Comparison of ENCODE assay signal across 31 cellular contexts in genomic region chr11:75145972-75146519, GRCh38. TPM values are rescaled to one million over a fixed set of nuclear protein-coding genes. Genes with fewer than 3 reads are reported as not detected.
DNase-seq lines count a peak whose midpoint lies in the region; ATAC-seq, FAIRE-seq and TF ChIP-seq lines count a peak whose summit lies in the region.
"Had no signal": no experiment of that assay in that cellular context is flagged by ENCODE, and none has a peak within 500 bp of the region (broad histone marks: within the 10 kb centered on the region; RNA-seq: fewer than 3 reads in every experiment).

No MANE protein-coding gene starts in this region.

- POLR2A ChIA-PET in endothelial cell of umbilical vein (lab: Charles Lee), result no interaction called here
- POLR2A ChIA-PET in activated CD8-positive, alpha-beta T cell treated with anti-CD3 and anti-CD28 coated beads for 36 hours (lab: Charles Lee), result interaction anchor here (1.7 kb wide), 1 partner anchor 103 kb away, joined by 4 read pairs; no protein-coding TSS in a partner anchor
- POLR2A ChIA-PET in activated CD8-positive, alpha-beta T cell treated with anti-CD3 and anti-CD28 coated beads, Interleukin-2, amount 10 ng/mL, durations not matched to agents 7 days and 5 days (lab: Charles Lee), result no interaction called here

- dilution Hi-C loops in endothelial cell of umbilical vein (cut with MboI; ENCODE audit: extremely low pct_ligation_motif_present, low sequenced_read_pairs), result no loop called here

- no peak overlapping the region for H3K4me3 Mint-ChIP-seq in activated CD8-positive, alpha-beta T cell treated with anti-CD3 and anti-CD28 coated beads for 36 hours
- no peak overlapping the region for H3K4me3 Mint-ChIP-seq in activated CD8-positive, alpha-beta T cell treated with anti-CD3 and anti-CD28 coated beads, Interleukin-2, amount 10 ng/mL, durations not matched to agents 7 days and 5 days
- H3K4me3 Mint-ChIP-seq: CD8-positive, alpha-beta T cell had no signal

- peak overlapping the region; percentile 93; the same call in 1 of the 2 replicates for H3K4me2 ChIP-seq in BLaER1
- H3K4me2 ChIP-seq in endothelial cell of umbilical vein (ENCODE audit: insufficient read depth, low read length), result no peak overlapping the region

- DNase-seq in OCI-M1 (lab: John Stamatoyannopoulos, UW) (peak; percentile 64), endothelial cell of umbilical vein (ENCODE audit: low read depth, low spot score) (no peak), HT-29 (ENCODE audit: low spot score) (no peak), left ventricle myocardium superior (no peak)
- DNase-seq in activated CD8-positive, alpha-beta T cell treated with anti-CD3 and anti-CD28 coated beads for 36 hours, result no peak
- no peak for DNase-seq in activated CD8-positive, alpha-beta T cell treated with anti-CD3 and anti-CD28 coated beads, Interleukin-2, amount 10 ng/mL, durations not matched to agents 7 days and 5 days
- DNase-seq: 8988T; ACHN; CD8-positive, alpha-beta T cell; DMS 273 treated with DMSO at 0.1 percent for 48 hours; DMS79; EL; GF-D8; HCEC 1CT; Kasumi-1; NCI-H1092 treated with DMSO at 0.1 percent for 48 hours; NCI-H1436 treated with DMSO at 0.1 percent for 48 hours; NCI-H187 treated with DMSO at 0.1 percent for 48 hours; NCI-H446; NCI-H524 treated with DMSO at 0.1 percent for 48 hours; NCI-H82; SIG-M5; SW 1271 had no signal

- H3K36me3 ChIP-seq in BLaER1 (no peaks in the 10 kb centered on the region), endothelial cell of umbilical vein (ENCODE audit: control insufficient read depth in 2 of 2, extremely low read depth in 1 of 2, insufficient read depth in 2 of 2, low read length in 2 of 2) (no peaks in the 10 kb centered on the region), mucosa of rectum (ENCODE audit: control insufficient read depth in 2 of 2, insufficient read depth in 2 of 2, low read length in 2 of 2) (no peaks in the 10 kb centered on the region)

- no peaks in the 10 kb centered on the region for H3K36me3 Mint-ChIP-seq in activated CD8-positive, alpha-beta T cell treated with anti-CD3 and anti-CD28 coated beads for 36 hours (ENCODE audit: low read depth)
- H3K36me3 Mint-ChIP-seq in activated CD8-positive, alpha-beta T cell treated with anti-CD3 and anti-CD28 coated beads, Interleukin-2, amount 10 ng/mL, durations not matched to agents 7 days and 5 days (ENCODE audit: low read depth), result no peaks in the 10 kb centered on the region
- H3K36me3 Mint-ChIP-seq: CD8-positive, alpha-beta T cell had no signal

- H3K4me3 ChIP-seq in BLaER1 (no peak overlapping the region), endothelial cell of umbilical vein (replicated peaks in 1 of 3; ENCODE audit: insufficient read depth in 1 of 3, low read depth in 1 of 3, low read length in 3 of 3) (no peak overlapping the region), mucosa of rectum (ENCODE audit: low read length in 2 of 2) (no peak overlapping the region)
- H3K4me3 ChIP-seq: SK-N-MC had no signal

- H3K9me3 ChIP-seq in BLaER1 (no peaks in the 10 kb centered on the region), endothelial cell of umbilical vein (replicated peaks; ENCODE audit: control insufficient read depth, insufficient read depth, low read length) (no peaks in the 10 kb centered on the region), mucosa of rectum (ENCODE audit: control insufficient read depth in 2 of 2, low read length in 2 of 2) (no peaks in the 10 kb centered on the region)

- no peaks in the 10 kb centered on the region for H3K27me3 Mint-ChIP-seq in activated CD8-positive, alpha-beta T cell treated with anti-CD3 and anti-CD28 coated beads for 36 hours
- peaks cover 19% of the 10 kb centered on the region for H3K27me3 Mint-ChIP-seq in activated CD8-positive, alpha-beta T cell treated with anti-CD3 and anti-CD28 coated beads, Interleukin-2, amount 10 ng/mL, durations not matched to agents 7 days and 5 days (ENCODE audit: low read depth)

- H3K79me2 ChIP-seq in endothelial cell of umbilical vein (ENCODE audit: control insufficient read depth, insufficient read depth, low read length), result no peaks in the 10 kb centered on the region

- H4K20me1 ChIP-seq in BLaER1 (no peaks in the 10 kb centered on the region), endothelial cell of umbilical vein (replicated peaks; ENCODE audit: control insufficient read depth, extremely low read depth, insufficient read depth, low read length) (no peaks in the 10 kb centered on the region)

- TF ChIP-seq CTCF in endothelial cell of umbilical vein (IDR thresholded peaks at IDR 0.05; ENCODE audit: extremely low read depth in 1 of 2, insufficient read depth in 1 of 2, low read depth in 1 of 2, low read length in 2 of 2), result no peak
- TF ChIP-seq CTCF in activated CD8-positive, alpha-beta T cell treated with anti-CD3 and anti-CD28 coated beads for 36 hours (IDR thresholded peaks at IDR 0.05), result no peak

- H3K9me3 Mint-ChIP-seq in activated CD8-positive, alpha-beta T cell treated with anti-CD3 and anti-CD28 coated beads for 36 hours, result no peaks in the 10 kb centered on the region
- H3K9me3 Mint-ChIP-seq in activated CD8-positive, alpha-beta T cell treated with anti-CD3 and anti-CD28 coated beads, Interleukin-2, amount 10 ng/mL, durations not matched to agents 7 days and 5 days (ENCODE audit: insufficient read depth), result no peaks in the 10 kb centered on the region
- H3K9me3 Mint-ChIP-seq: CD8-positive, alpha-beta T cell had no signal

- CTCF ChIA-PET in endothelial cell of umbilical vein (lab: Charles Lee), result interaction anchor here (1.1 to 15.2 kb wide), 9 partner anchors 8 to 103 kb away, joined by 3 to 1202 read pairs (median 23); partner anchors contain the start of gene TPBGL
- CTCF ChIA-PET in activated CD8-positive, alpha-beta T cell treated with anti-CD3 and anti-CD28 coated beads for 36 hours (lab: Charles Lee), result interaction anchor here (0.8 to 20.0 kb wide), 8 partner anchors 8 to 305 kb away, joined by 3 to 663 read pairs (median 24); partner anchors contain the start of genes SLCO2B1 and TPBGL
- CTCF ChIA-PET in activated CD8-positive, alpha-beta T cell treated with anti-CD3 and anti-CD28 coated beads, Interleukin-2, amount 10 ng/mL, durations not matched to agents 7 days and 5 days (lab: Charles Lee), result interaction anchor here (0.7 to 15.6 kb wide), 7 partner anchors 9 to 216 kb away, joined by 3 to 538 read pairs (median 4); partner anchors contain the start of gene TPBGL

- no peak overlapping the region for H3K27ac ChIP-seq in BLaER1
- no peak overlapping the region for H3K27ac ChIP-seq in endothelial cell of umbilical vein (ENCODE audit: insufficient read depth, low read depth, low read length)
- peak overlapping the region; percentile 25 to 43 for H3K27ac ChIP-seq in mucosa of rectum (ENCODE audit: low read depth in 2 of 2, low read length in 2 of 2)
- H3K27ac ChIP-seq: SK-N-MC had no signal

- no peaks in the 10 kb centered on the region for H3K27me3 ChIP-seq in BLaER1
- peaks cover 3 to 21% of the 10 kb centered on the region in 2 experiments for H3K27me3 ChIP-seq in endothelial cell of umbilical vein (ENCODE audit: control insufficient read depth in 2 of 2, insufficient read depth in 2 of 2, low read length in 2 of 2)
- no peaks in the 10 kb centered on the region for H3K27me3 ChIP-seq in mucosa of rectum (ENCODE audit: control insufficient read depth in 2 of 2, insufficient read depth in 2 of 2, low read length in 2 of 2)

- H3K9me1 ChIP-seq in endothelial cell of umbilical vein (replicated peaks; ENCODE audit: control insufficient read depth, extremely low read depth, insufficient read depth, low read length), result no peaks in the 10 kb centered on the region

- ATAC-seq in activated CD8-positive, alpha-beta T cell treated with anti-CD3 and anti-CD28 coated beads for 36 hours, result no peak
- ATAC-seq in activated CD8-positive, alpha-beta T cell treated with anti-CD3 and anti-CD28 coated beads, Interleukin-2, amount 10 ng/mL, durations not matched to agents 7 days and 5 days, result no peak
- ATAC-seq in left ventricle myocardium superior, result no peak
- ATAC-seq: CD8-positive, alpha-beta T cell; Panc1 had no signal

- no peak overlapping the region for H3K9ac ChIP-seq in BLaER1
- no peak overlapping the region for H3K9ac ChIP-seq in endothelial cell of umbilical vein (replicated peaks; ENCODE audit: extremely low read depth, insufficient read depth, low read length)
- H3K9ac ChIP-seq in mucosa of rectum (ENCODE audit: low read depth in 1 of 2, low read length in 2 of 2), result no peak overlapping the region

- no peak for TF ChIP-seq POLR2A in endothelial cell of umbilical vein (IDR thresholded peaks at IDR 0.05; ENCODE audit: low read depth, low read length)

- no peak overlapping the region for H2AFZ ChIP-seq in endothelial cell of umbilical vein (ENCODE audit: low read depth, low read length)

- H3K4me1 Mint-ChIP-seq in activated CD8-positive, alpha-beta T cell treated with anti-CD3 and anti-CD28 coated beads for 36 hours (ENCODE audit: low read depth), result peaks cover 22% of the 10 kb centered on the region
- peaks cover 64% of the 10 kb centered on the region for H3K4me1 Mint-ChIP-seq in activated CD8-positive, alpha-beta T cell treated with anti-CD3 and anti-CD28 coated beads, Interleukin-2, amount 10 ng/mL, durations not matched to agents 7 days and 5 days (ENCODE audit: low read depth)

- H3K4me1 ChIP-seq in BLaER1, result peaks cover 79% of the 10 kb centered on the region
- peaks cover 16% of the 10 kb centered on the region for H3K4me1 ChIP-seq in endothelial cell of umbilical vein (ENCODE audit: control insufficient read depth, extremely low read depth, insufficient read depth, low read length)
- H3K4me1 ChIP-seq in mucosa of rectum (ENCODE audit: control insufficient read depth in 2 of 2, insufficient read depth in 2 of 2, low read length in 2 of 2), result peaks cover 39 to 43% of the 10 kb centered on the region in 2 donors

- no TSS peak for BruUV-seq in endothelial cell of umbilical vein (replicated peaks; lab: Mats Ljungman, UMichigan)

- H3K27ac Mint-ChIP-seq in activated CD8-positive, alpha-beta T cell treated with anti-CD3 and anti-CD28 coated beads for 36 hours, result no peak overlapping the region
- no peak overlapping the region for H3K27ac Mint-ChIP-seq in activated CD8-positive, alpha-beta T cell treated with anti-CD3 and anti-CD28 coated beads, Interleukin-2, amount 10 ng/mL, durations not matched to agents 7 days and 5 days
- H3K27ac Mint-ChIP-seq: CD8-positive, alpha-beta T cell had no signal

- FAIRE-seq in endothelial cell of umbilical vein (lab: Jason Lieb, UNC), result no peak
- FAIRE-seq: GM12891, H1 had no signal

- intact Hi-C loops in endothelial cell of umbilical vein (cut with micrococcal nuclease), result no loop called here
- intact Hi-C loops in activated CD8-positive, alpha-beta T cell treated with anti-CD3 and anti-CD28 coated beads for 36 hours (cut with micrococcal nuclease), result loop anchor here (10.0 kb wide), 1 partner anchor 211 kb away; no protein-coding TSS in a partner anchor
- intact Hi-C loops in left ventricle myocardium superior (cut with micrococcal nuclease), result no loop called here

RNA-seq across cellular contexts. Expression of gene SLCO2B1, which starts 4.9 kb away (rescaled TPM):
- total RNA-seq in endothelial cell of umbilical vein, result not detected in 2 replicates
- polyA plus RNA-seq in endothelial cell of umbilical vein, result 0.04 and 0.10 TPM in 2 replicates
- 0.03 and 0.04 TPM in 2 replicates for polyA plus RNA-seq in endothelial cell of umbilical vein (2011; cell fraction: cytosol; rRNA removed)
- polyA plus RNA-seq in endothelial cell of umbilical vein (2011; cell fraction: nucleus; rRNA removed), result not detected in 2 replicates
- polyA plus RNA-seq in endothelial cell of umbilical vein (2012), result 0.10 TPM in 1 of 2 replicates, not detected in the other
- 0.42 and 0.75 TPM in 2 replicates for polyA minus RNA-seq in endothelial cell of umbilical vein
- polyA minus RNA-seq in endothelial cell of umbilical vein (2011; cell fraction: cytosol; rRNA and poly(A)+ RNA removed), result not detected
- not detected in 2 replicates for polyA minus RNA-seq in endothelial cell of umbilical vein (2011; cell fraction: nucleus; rRNA and poly(A)+ RNA removed)
- 0.55 and 1.9 TPM in 2 replicates for total RNA-seq in HT-29 (2014; rRNA removed; shearing (Covaris generic))
- total RNA-seq in activated CD8-positive, alpha-beta T cell treated with anti-CD3 and anti-CD28 coated beads for 36 hours, result not detected
- total RNA-seq in activated CD8-positive, alpha-beta T cell treated with anti-CD3 and anti-CD28 coated beads, Interleukin-2, amount 10 ng/mL, durations not matched to agents 7 days and 5 days, result not detected
- total RNA-seq in left ventricle myocardium superior, result 30.1 TPM
- total RNA-seq: CD8-positive, alpha-beta T cell; H1 had no signal
- polyA plus RNA-seq: BJ had no signal

RNA-seq across cellular contexts. Expression of gene OR2AT4, which starts 49.4 kb away (rescaled TPM):
- total RNA-seq in endothelial cell of umbilical vein, result not detected in 2 replicates
- polyA plus RNA-seq in endothelial cell of umbilical vein, result not detected in 2 replicates
- not detected in 2 replicates for polyA plus RNA-seq in endothelial cell of umbilical vein (2011; cell fraction: cytosol; rRNA removed)
- polyA plus RNA-seq in endothelial cell of umbilical vein (2011; cell fraction: nucleus; rRNA removed), result not detected in 2 replicates
- not detected in 2 replicates for polyA plus RNA-seq in endothelial cell of umbilical vein (2012)
- 0.05 and 1.00 TPM in 2 replicates for polyA minus RNA-seq in endothelial cell of umbilical vein
- not detected for polyA minus RNA-seq in endothelial cell of umbilical vein (2011; cell fraction: cytosol; rRNA and poly(A)+ RNA removed)
- not detected in 2 replicates for polyA minus RNA-seq in endothelial cell of umbilical vein (2011; cell fraction: nucleus; rRNA and poly(A)+ RNA removed)
- total RNA-seq in HT-29 (2014; rRNA removed; shearing (Covaris generic)), result not detected in 2 replicates
- total RNA-seq in activated CD8-positive, alpha-beta T cell treated with anti-CD3 and anti-CD28 coated beads for 36 hours, result not detected
- not detected for total RNA-seq in activated CD8-positive, alpha-beta T cell treated with anti-CD3 and anti-CD28 coated beads, Interleukin-2, amount 10 ng/mL, durations not matched to agents 7 days and 5 days
- not detected for total RNA-seq in left ventricle myocardium superior
- total RNA-seq: CD8-positive, alpha-beta T cell; H1; M059J had no signal
- polyA plus RNA-seq: BJ, H1 had no signal

Comparison
In these comparisons a context has a peak if more than half of its experiments do, and no peak if none do; other contexts are left out.
1. H3K27ac ChIP-seq: peak in mucosa of rectum (2 of 2); none in BLaER1 (single experiment) and endothelial cell of umbilical vein (single experiment).
2. RNA of gene SLCO2B1, which starts 4.9 kb away (total RNA-seq): 30.1 TPM in left ventricle myocardium superior (single experiment); 0.55 to 1.9 TPM in HT-29, not detected in endothelial cell of umbilical vein, not detected in activated CD8-positive, alpha-beta T cell treated with anti-CD3 and anti-CD28 coated beads for 36 hours and not detected in activated CD8-positive, alpha-beta T cell treated with anti-CD3 and anti-CD28 coated beads, Interleukin-2, amount 10 ng/mL, durations not matched to agents 7 days and 5 days; every median in the first group is over 10 times any median in the second.